ENCODE assay signal across 1 cellular context in genomic region chr1:155084722-155085503, GRCh38.
TF ChIP-seq lines count a peak whose summit lies in the region.

No MANE protein-coding gene starts in this region.

TF ChIP-seq in K562, 482 proteins besides CTCF, POLR2A, EP300 and RAD21 (continued from another document and continues in another):
- TF ChIP-seq ZNF511 (CRISPR knock-in tag; IDR thresholded peaks at IDR 0.05) (0 out of 2 replicates have a peak, but pooled peaks have one; percentile 14), PHF20 (IDR thresholded peaks at IDR 0.05; ENCODE audit: partially characterized antibody) (peak; percentile 48), NFIC (IDR thresholded peaks at IDR 0.05) (peak; percentile 28), ZNF551 (CRISPR knock-in tag; IDR thresholded peaks at IDR 0.05) (no peak), NRF1 (conservative IDR thresholded peaks at IDR 0.05 in 1 of 2, IDR thresholded peaks at IDR 0.05 in 1 of 2) (peak; percentile 44 to 47; a peak in 2 of 4 replicates), HINFP (tag; conservative IDR thresholded peaks at IDR 0.05; ENCODE audit: low read depth) (peak; percentile 71), CREB3L1 (IDR thresholded peaks at IDR 0.05; ENCODE audit: borderline replicate concordance, low read depth) (peak; percentile 56; the same call in 1 of the 2 replicates), PATZ1 (CRISPR knock-in tag; IDR thresholded peaks at IDR 0.05; ENCODE audit: borderline replicate concordance) (no peak), CBX8 (IDR thresholded peaks at IDR 0.05; ENCODE audit: borderline replicate concordance, extremely low read depth, low read depth, low read length, poor library complexity, severe bottlenecking) (no peak), ATF7 (IDR thresholded peaks at IDR 0.05) (peak; percentile 80), TRIM24 (IDR thresholded peaks at IDR 0.05) (0 out of 4 replicates have a peak, but pooled peaks of 1 of the 2 experiments have one; percentile 47), TBL1XR1 (IDR thresholded peaks at IDR 0.05; ENCODE audit: low read length in 2 of 2) (peak in 1 of 2 experiments; percentile 29; a peak in 1 of 4 replicates), ZNF232 (CRISPR knock-in tag; IDR thresholded peaks at IDR 0.05) (no peak), ZBTB1 (CRISPR knock-in tag; IDR thresholded peaks at IDR 0.05; ENCODE audit: borderline replicate concordance, low read depth) (peak; percentile 48; the same call in 1 of the 2 replicates), SOX6 (IDR thresholded peaks at IDR 0.05) (0 out of 2 replicates have a peak, but pooled peaks have one; percentile 61), HOXB6 (CRISPR knock-in tag; IDR thresholded peaks at IDR 0.05; ENCODE audit: borderline replicate concordance) (no peak), RNF2 (IDR thresholded peaks at IDR 0.05) (peak; percentile 71), AFF1 (IDR thresholded peaks at IDR 0.05; ENCODE audit: low read depth in 1 of 2, partially characterized antibody in 2 of 2) (peak in 1 of 2 experiments; percentile 34), ZNF184 (CRISPR knock-in tag; IDR thresholded peaks at IDR 0.05) (no peak), E2F3 (CRISPR knock-in tag; IDR thresholded peaks at IDR 0.05) (no peak), KDM5B (IDR thresholded peaks at IDR 0.05; ENCODE audit: insufficient replicate concordance, low read depth, low read length) (peak; percentile 16), ZNF263 (CRISPR knock-in tag; IDR thresholded peaks at IDR 0.05; ENCODE audit: borderline replicate concordance) (peak; percentile 72), CXXC5 (CRISPR knock-in tag; IDR thresholded peaks at IDR 0.05) (peak; percentile 79), ZNF212 (CRISPR knock-in tag; IDR thresholded peaks at IDR 0.05) (no peak), MYNN (IDR thresholded peaks at IDR 0.05) (peak; percentile 85; the same call in 1 of the 2 replicates), MYNN (CRISPR knock-in tag; IDR thresholded peaks at IDR 0.05) (no peak), HNRNPLL (IDR thresholded peaks at IDR 0.05; ENCODE audit: low read depth, low read length, poor library complexity, severe bottlenecking) (peak; percentile 65), HDAC1 (IDR thresholded peaks at IDR 0.05) (peak in 1 of 2 experiments; percentile 82; a peak in 1 of 4 replicates), MNT (conservative IDR thresholded peaks at IDR 0.05) (peak; percentile 86 to 92), DEAF1 (CRISPR knock-in tag; IDR thresholded peaks at IDR 0.05) (peak; percentile 98), CTBP1 (IDR thresholded peaks at IDR 0.05; ENCODE audit: borderline replicate concordance) (peak; percentile 89), EP400 (IDR thresholded peaks at IDR 0.05) (peak; percentile 72), RFX1 (IDR thresholded peaks at IDR 0.05) (peak; percentile 88), ZNF57 (CRISPR knock-in tag; IDR thresholded peaks at IDR 0.05) (no peak), ZNF785 (CRISPR knock-in tag; IDR thresholded peaks at IDR 0.05) (no peak), UBTF (IDR thresholded peaks at IDR 0.05; ENCODE audit: borderline replicate concordance in 1 of 2, low read depth in 2 of 2, low read length in 2 of 2) (peak; percentile 47 to 90; a peak in 2 of 4 replicates), TBP (optimal IDR thresholded peaks at IDR 0.05; ENCODE audit: low read depth, low read length) (peak; percentile 28), NBN (IDR thresholded peaks at IDR 0.05; ENCODE audit: low read depth) (peak; percentile 86; the same call in 1 of the 2 replicates), HES1 (IDR thresholded peaks at IDR 0.05; ENCODE audit: low read depth) (no peak), JUN (IDR thresholded peaks at IDR 0.05; ENCODE audit: borderline replicate concordance, low read depth, low read length) (peak; percentile 59; the same call in 1 of the 2 replicates), JUN (CRISPR knock-in tag; IDR thresholded peaks at IDR 0.05; ENCODE audit: borderline replicate concordance) (no peak), LARP7 (IDR thresholded peaks at IDR 0.05) (no peak), ELF2 (CRISPR knock-in tag; IDR thresholded peaks at IDR 0.05) (peak; percentile 28; the same call in 1 of the 2 replicates), PKNOX1 (IDR thresholded peaks at IDR 0.05) (peak; percentile 99), CBX1 (IDR thresholded peaks at IDR 0.05; ENCODE audit: low read depth) (0 out of 2 replicates have a peak, but pooled peaks have one; percentile 47), THAP7 (CRISPR knock-in tag; IDR thresholded peaks at IDR 0.05) (peak; percentile 60; the same call in 1 of the 2 replicates), SAFB2 (IDR thresholded peaks at IDR 0.05; ENCODE audit: borderline replicate concordance, low read depth, low read length, severe bottlenecking) (no peak)
